Comparison of ENCODE assay signal across 19 cellular contexts in the genomic region with DNA sequence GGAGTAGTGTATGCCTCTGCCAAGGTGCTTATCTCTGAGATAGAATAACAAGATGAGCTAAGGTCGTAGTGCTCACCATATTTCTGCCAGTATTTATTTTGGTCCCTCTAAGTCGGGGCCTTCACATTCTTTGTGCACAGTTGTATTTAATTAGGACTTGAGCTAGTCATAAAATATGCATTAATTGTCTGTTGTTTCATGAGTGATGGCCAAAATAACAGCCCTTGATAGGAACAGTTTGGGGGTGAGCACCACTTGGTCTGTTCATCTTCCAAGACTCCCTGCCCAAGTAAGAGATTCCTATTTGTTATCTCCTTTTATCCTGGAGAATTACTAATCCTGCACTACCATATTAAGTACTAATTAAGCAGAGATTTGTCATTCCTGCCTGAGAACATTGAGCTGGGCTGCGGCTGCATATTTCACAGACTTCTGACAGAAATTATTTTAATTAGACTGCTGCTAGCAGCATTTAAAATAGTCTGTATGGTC.
"Had no signal": no experiment of that assay in that cellular context is flagged by ENCODE, and none has a peak within 500 bp of the region (broad histone marks: within the 10 kb centered on the region; RNA-seq: fewer than 3 reads in every experiment).

No MANE protein-coding gene starts in this region.

- ATAC-seq: activated T-helper 17 cell treated with anti-CD3 and anti-CD28 coated beads, Interleukin-2, amount 50 U/mL, for 72 hours; left lobe of liver had no signal

- H3K27me3 ChIP-seq: colonic mucosa, heart left ventricle, thyroid gland had no signal

- H3K4me1 ChIP-seq: colonic mucosa, stomach, thyroid gland had no signal

- DNase-seq: activated B cell treated with CpG ODN at 0.5 μM for 24 hours; activated CD4-positive, alpha-beta T cell treated with anti-CD3 and anti-CD28 coated beads, Interleukin-2, amount 10 ng/mL, durations not matched to agents 24 days and 14 days; activated CD8-positive, alpha-beta memory T cell treated with anti-CD3 and anti-CD28 coated beads for 24 hours; activated naive CD4-positive, alpha-beta T cell treated with anti-CD3 and anti-CD28 coated beads for 36 hours; activated T-cell treated with anti-CD3 and anti-CD28 coated beads for 4 hours; caudate nucleus; colonic mucosa; foreskin melanocyte; heart left ventricle; nephron progenitor cell; stimulated activated CD4-positive, alpha-beta T cell treated with anti-CD3 and anti-CD28 coated beads, Interleukin-15, amount 100 ng/mL, for 24 hours; stimulated activated CD4-positive, alpha-beta T cell treated with anti-CD3 and anti-CD28 coated beads, Interleukin-4, amount 100 ng/mL, for 4 hours; stomach; thyroid gland had no signal

- H3K36me3 ChIP-seq: colonic mucosa, heart left ventricle, stomach, thyroid gland had no signal

- H3K27ac ChIP-seq: colonic mucosa, stomach, thyroid gland had no signal

- H3K27ac Mint-ChIP-seq: activated B cell treated with CpG ODN at 0.5 μM for 24 hours; activated CD4-positive, alpha-beta T cell treated with anti-CD3 and anti-CD28 coated beads, Interleukin-2, amount 10 ng/mL, durations not matched to agents 24 days and 14 days; activated naive CD4-positive, alpha-beta T cell treated with anti-CD3 and anti-CD28 coated beads for 36 hours; activated T-helper 17 cell treated with anti-CD3 and anti-CD28 coated beads, Interleukin-2, amount 50 U/mL, for 72 hours; memory B cell; nephron progenitor cell had no signal

- H3K9me3 ChIP-seq: colonic mucosa, heart left ventricle, stomach, thyroid gland had no signal

- H3K4me3 Mint-ChIP-seq: activated B cell treated with CpG ODN at 0.5 μM for 24 hours; activated CD4-positive, alpha-beta T cell treated with anti-CD3 and anti-CD28 coated beads, Interleukin-2, amount 10 ng/mL, durations not matched to agents 24 days and 14 days; activated naive CD4-positive, alpha-beta T cell treated with anti-CD3 and anti-CD28 coated beads for 36 hours; activated T-helper 17 cell treated with anti-CD3 and anti-CD28 coated beads, Interleukin-2, amount 50 U/mL, for 72 hours; memory B cell; nephron progenitor cell had no signal

- FAIRE-seq: endothelial cell of umbilical vein, islet of Langerhans had no signal

- H3K27me3 Mint-ChIP-seq: memory B cell had no signal

- H3K9me3 Mint-ChIP-seq: activated B cell treated with CpG ODN at 0.5 μM for 24 hours; activated CD4-positive, alpha-beta T cell treated with anti-CD3 and anti-CD28 coated beads, Interleukin-2, amount 10 ng/mL, durations not matched to agents 24 days and 14 days; activated naive CD4-positive, alpha-beta T cell treated with anti-CD3 and anti-CD28 coated beads for 36 hours; activated T-helper 17 cell treated with anti-CD3 and anti-CD28 coated beads, Interleukin-2, amount 50 U/mL, for 72 hours; memory B cell; nephron progenitor cell had no signal

- H3K4me3 ChIP-seq: colonic mucosa, heart left ventricle, stomach, thyroid gland had no signal

- H3K36me3 Mint-ChIP-seq: memory B cell had no signal

- H3K4me1 Mint-ChIP-seq: activated B cell treated with CpG ODN at 0.5 μM for 24 hours; activated CD4-positive, alpha-beta T cell treated with anti-CD3 and anti-CD28 coated beads, Interleukin-2, amount 10 ng/mL, durations not matched to agents 24 days and 14 days; activated T-helper 17 cell treated with anti-CD3 and anti-CD28 coated beads, Interleukin-2, amount 50 U/mL, for 72 hours; memory B cell had no signal
